Comparison of ENCODE assay signal across 31 cellular contexts in genomic region chr7:99257675-99258074, GRCh38. TPM values are rescaled to one million over a fixed set of nuclear protein-coding genes. Genes with fewer than 3 reads are reported as not detected.
DNase-seq lines count a peak whose midpoint lies in the region; ATAC-seq, FAIRE-seq and TF ChIP-seq lines count a peak whose summit lies in the region.
"Had no signal": no experiment of that assay in that cellular context is flagged by ENCODE, and none has a peak within 500 bp of the region (broad histone marks: within the 10 kb centered on the region; RNA-seq: fewer than 3 reads in every experiment).

No MANE protein-coding gene starts in this region.

- no peaks in the 10 kb centered on the region for H4K20me1 ChIP-seq in H1 (replicated peaks in 1 of 2; ENCODE audit: control insufficient read depth in 1 of 2, insufficient read depth in 2 of 2, low read length in 2 of 2)
- H4K20me1 ChIP-seq: BLaER1 had no signal

- TF ChIP-seq RAD21 in H1 (IDR thresholded peaks at IDR 0.05 in 1 of 2, conservative IDR thresholded peaks at IDR 0.05 in 1 of 2; ENCODE audit: low read depth in 2 of 2, low read length in 2 of 2): no peak

- H2BK12ac ChIP-seq in H1 (ENCODE audit: low read depth, low read length) (no peak overlapping the region), neuronal stem cell (ENCODE audit: low read length) (no peak overlapping the region)

- H3K27ac ChIP-seq in H1 (ENCODE audit: low read depth, low read length): no peak overlapping the region
- no peak overlapping the region for H3K27ac ChIP-seq in neuronal stem cell (replicated peaks; ENCODE audit: low read length)
- H3K27ac ChIP-seq: BLaER1 had no signal

- no peaks in the 10 kb centered on the region for H3K9me3 ChIP-seq in H1 (ENCODE audit: insufficient read depth in 2 of 2, low read depth in 1 of 2, low read length in 1 of 2)
- H3K9me3 ChIP-seq in neuronal stem cell (replicated peaks in 1 of 2; ENCODE audit: control insufficient read depth in 2 of 2, insufficient read depth in 1 of 2, low read depth in 1 of 2, low read length in 2 of 2): peaks cover 0 to 3% of the 10 kb centered on the region in 2 donors
- H3K9me3 ChIP-seq: BE2C, BLaER1 had no signal

- no peaks in the 10 kb centered on the region for H3K4me1 ChIP-seq in H1 (replicated peaks in 1 of 4; ENCODE audit: control insufficient read depth in 3 of 4, insufficient read depth in 4 of 4, low read length in 3 of 4)
- H3K4me1 ChIP-seq in neuronal stem cell (ENCODE audit: control insufficient read depth in 2 of 2, insufficient read depth in 1 of 2, low read depth in 1 of 2, low read length in 2 of 2): peaks cover under 1% of the 10 kb centered on the region in 2 donors
- H3K4me1 ChIP-seq: BE2C had no signal

- H3K9ac ChIP-seq in H1 (replicated peaks in 1 of 4; ENCODE audit: extremely low read depth in 1 of 4, low read depth in 3 of 4, low read length in 3 of 4) (no peak overlapping the region), neuronal stem cell (ENCODE audit: low read depth, low read length, poor library complexity) (no peak overlapping the region)
- H3K9ac ChIP-seq: BLaER1 had no signal

- no peaks in the 10 kb centered on the region for H3K79me2 ChIP-seq in H1 (ENCODE audit: control insufficient read depth in 1 of 2, insufficient read depth in 2 of 2, low read length in 2 of 2)

- no peak for TF ChIP-seq POLR2A in H1 (IDR thresholded peaks at IDR 0.05; ENCODE audit: control extremely low read depth in 1 of 2, low read depth in 2 of 2, low read length in 2 of 2)

- H3K56ac ChIP-seq in H1 (replicated peaks; ENCODE audit: insufficient read length, low read depth, low read length): no peak overlapping the region

- H3K79me1 ChIP-seq in H1 (ENCODE audit: low read depth, low read length) (no peaks in the 10 kb centered on the region), neuronal stem cell (ENCODE audit: low read depth, low read length) (no peaks in the 10 kb centered on the region)

- peaks cover 1% of the 10 kb centered on the region for H3K4me1 Mint-ChIP-seq in WTC11
- H3K4me1 Mint-ChIP-seq: CD4-positive, CD25-positive, alpha-beta regulatory T cell; CD8-positive, alpha-beta memory T cell had no signal

- no peak overlapping the region for H3K4me3 ChIP-seq in H1 (ENCODE audit: extremely low read depth in 1 of 4, insufficient read depth in 2 of 4, low read depth in 3 of 4, low read length in 4 of 4)
- H3K4me3 ChIP-seq in neuronal stem cell (ENCODE audit: low read length in 2 of 2): no peak overlapping the region
- H3K4me3 ChIP-seq: BLaER1, GM12878 had no signal

- DNase-seq in WTC11 (ENCODE audit: low spot score) (no peak), H1 (ENCODE audit: low read depth in 1 of 2, low spot score in 2 of 2) (no peak), neuronal stem cell (ENCODE audit: low spot score) (no peak), SIG-M5 treated with dmso at 0.1 percent for 504 hours (lab: John Stamatoyannopoulos, UW; ENCODE audit: unreplicated experiment) (no peak), NCI-H1930 (lab: John Stamatoyannopoulos, UW) (no peak), NCI-H748 treated with DMSO at 0.1 percent for 48 hours (lab: John Stamatoyannopoulos, UW) (no peak)
- DNase-seq: 8988T; ACHN; BE2C; C1 segment of cervical spinal cord; CD4-positive, alpha-beta memory T cell; CD4-positive, CD25-positive, alpha-beta regulatory T cell; CD8-positive, alpha-beta memory T cell; COR-L47; DMS 273 treated with DMSO at 0.1 percent for 48 hours; DMS153; DMS53; DMS79; DND-41; EL; GDM1 had no signal

- H2AFZ ChIP-seq in H1 (ENCODE audit: low read length): no peak overlapping the region
- no peak overlapping the region for H2AFZ ChIP-seq in neuronal stem cell (ENCODE audit: low read length)

- no peaks in the 10 kb centered on the region for H3K23me2 ChIP-seq in H1 (ENCODE audit: low read depth, low read length)

- no peak for ATAC-seq in WTC11
- ATAC-seq: GM12878 had no signal

- H3K14ac ChIP-seq in H1 (ENCODE audit: insufficient read length): no peak overlapping the region
- peak overlapping the region; percentile 63 for H3K14ac ChIP-seq in neuronal stem cell (ENCODE audit: low read length)

- no peaks in the 10 kb centered on the region; the same call in none of the 2 replicates for H3K27me3 Mint-ChIP-seq in WTC11 (ENCODE audit: low read depth)
- H3K27me3 Mint-ChIP-seq: CD4-positive, CD25-positive, alpha-beta regulatory T cell had no signal

- CTCF ChIA-PET in WTC11 (lab: Charles Lee) (no interaction called here), H1 (lab: Charles Lee; ENCODE audit: partially characterized antibody) (interaction anchor here (1.2 kb wide), 1 partner anchor 55 kb away, joined by 4 read pairs; no protein-coding TSS in a partner anchor)

- POLR2A ChIA-PET in WTC11 (lab: Charles Lee) (no interaction called here), H1 (lab: Charles Lee; ENCODE audit: partially characterized antibody) (interaction anchor here (0.9 kb wide), 1 partner anchor 15 kb away, joined by 4 read pairs; the partner anchor contains the start of gene MYH16)

- H3K27ac Mint-ChIP-seq in WTC11: no peak overlapping the region
- H3K27ac Mint-ChIP-seq: CD14-positive monocyte; CD4-positive, alpha-beta memory T cell; CD4-positive, CD25-positive, alpha-beta regulatory T cell had no signal

- H2BK20ac ChIP-seq in H1 (ENCODE audit: low read length): no peak overlapping the region

- H3K9me3 Mint-ChIP-seq in WTC11: no peaks in the 10 kb centered on the region
- H3K9me3 Mint-ChIP-seq: CD4-positive, alpha-beta memory T cell; CD8-positive, alpha-beta memory T cell had no signal

- H3K18ac ChIP-seq in H1 (ENCODE audit: extremely low read depth, low read length): no peak overlapping the region
- peak overlapping the region; percentile 32 for H3K18ac ChIP-seq in neuronal stem cell (ENCODE audit: low read length)

- TF ChIP-seq EP300 in H1 (IDR thresholded peaks at IDR 0.05; ENCODE audit: borderline replicate concordance in 1 of 2, low read depth in 2 of 2, low read length in 2 of 2): no peak

- no peak overlapping the region for H2BK120ac ChIP-seq in H1 (replicated peaks; ENCODE audit: low read depth, low read length)
- no peak overlapping the region for H2BK120ac ChIP-seq in neuronal stem cell (ENCODE audit: low read depth, low read length)

- no peak overlapping the region for H3K4me2 ChIP-seq in H1 (ENCODE audit: insufficient read depth in 1 of 2, low read depth in 2 of 2, low read length in 2 of 2)
- H3K4me2 ChIP-seq in neuronal stem cell (ENCODE audit: insufficient read depth, low read length, poor library complexity, severe bottlenecking): no peak overlapping the region
- H3K4me2 ChIP-seq: BLaER1 had no signal

- no peak overlapping the region for H2BK5ac ChIP-seq in H1 (ENCODE audit: low read depth, low read length)
- H2BK5ac ChIP-seq in neuronal stem cell (ENCODE audit: low read length): no peak overlapping the region

- H2AK5ac ChIP-seq in H1 (ENCODE audit: low read depth, low read length) (no peak overlapping the region), neuronal stem cell (ENCODE audit: low read depth, low read length) (no peak overlapping the region)

- no peak for FAIRE-seq in H1 (lab: Jason Lieb, UNC)
- FAIRE-seq: A204.1, GM12878, GM12892, GM18507 had no signal

- no peak overlapping the region for H3K4ac ChIP-seq in H1 (replicated peaks; ENCODE audit: insufficient read length, low read depth, low read length)
- H3K4ac ChIP-seq in neuronal stem cell (ENCODE audit: low read length): no peak overlapping the region

- no peak overlapping the region for H4K5ac ChIP-seq in H1 (ENCODE audit: insufficient read length, low read depth, low read length)

- no peak overlapping the region for H3K23ac ChIP-seq in H1 (ENCODE audit: insufficient read length)
- H3K23ac ChIP-seq in neuronal stem cell (ENCODE audit: low read depth, low read length, poor library complexity): no peak overlapping the region

- H3K36me3 Mint-ChIP-seq in WTC11: no peaks in the 10 kb centered on the region
- H3K36me3 Mint-ChIP-seq: CD14-positive monocyte; CD4-positive, alpha-beta memory T cell; CD4-positive, CD25-positive, alpha-beta regulatory T cell; CD8-positive, alpha-beta memory T cell had no signal

- peak overlapping the region; percentile 21; the same call in 1 of the 2 replicates for H4K8ac ChIP-seq in H1 (ENCODE audit: extremely low read depth, insufficient read depth, low read length)
- no peak overlapping the region for H4K8ac ChIP-seq in neuronal stem cell (ENCODE audit: low read depth, low read length)

- H3K4me3 Mint-ChIP-seq in WTC11: no peak overlapping the region
- H3K4me3 Mint-ChIP-seq: CD14-positive monocyte; CD4-positive, alpha-beta memory T cell; CD4-positive, CD25-positive, alpha-beta regulatory T cell; CD8-positive, alpha-beta memory T cell had no signal

- H4K91ac ChIP-seq in H1 (replicated peaks; ENCODE audit: insufficient read length, low read length): no peak overlapping the region
- H4K91ac ChIP-seq in neuronal stem cell (ENCODE audit: low read depth, low read length, poor library complexity): no peak overlapping the region

- no peak for TF ChIP-seq CTCF in WTC11 (IDR thresholded peaks at IDR 0.05)
- no peak for TF ChIP-seq CTCF in H1 (IDR thresholded peaks at IDR 0.05; ENCODE audit: control extremely low read depth in 1 of 3, insufficient read depth in 1 of 3, low read depth in 1 of 3, low read length in 3 of 3)

- H3K36me3 ChIP-seq in H1 (ENCODE audit: control insufficient read depth in 2 of 4, insufficient read depth in 4 of 4, low read length in 3 of 4) (no peaks in the 10 kb centered on the region), neuronal stem cell (replicated peaks in 1 of 2; ENCODE audit: control insufficient read depth in 2 of 2, insufficient read depth in 2 of 2, low read length in 2 of 2) (no peaks in the 10 kb centered on the region)
- H3K36me3 ChIP-seq: BE2C, BLaER1 had no signal

- no peaks in the 10 kb centered on the region for H3K27me3 ChIP-seq in H1 (replicated peaks in 1 of 4; ENCODE audit: control insufficient read depth in 3 of 4, extremely low read depth in 1 of 4, insufficient read depth in 3 of 4, low read length in 3 of 4)
- no peaks in the 10 kb centered on the region for H3K27me3 ChIP-seq in neuronal stem cell (ENCODE audit: control insufficient read depth in 3 of 3, insufficient read depth in 3 of 3, low read depth in 1 of 3, low read length in 3 of 3)
- H3K27me3 ChIP-seq: BE2C, BLaER1 had no signal

- H2BK15ac ChIP-seq in H1 (ENCODE audit: low read length): no peak overlapping the region
- H2BK15ac ChIP-seq in neuronal stem cell (ENCODE audit: low read length): no peak overlapping the region

- 93% methylated on average over 7 of the region's 7 CpGs; no CpG with 5 or more reads in 1 of the 2 experiments for WGBS in H1 (ENCODE audit: extremely low coverage in 1 of 2, insufficient coverage in 1 of 2, insufficient read length in 1 of 2, insufficient replicate concordance in 2 of 2, low coverage in 1 of 2, low lambda C conversion rate in 2 of 2, missing lambda C conversion rate in 1 of 2), 2 experiments
- no CpG with 5 or more reads among the region's 7 CpGs for WGBS in neuronal stem cell (ENCODE audit: extremely low coverage in 2 of 2, insufficient read length in 2 of 2, insufficient replicate concordance in 1 of 2), 2 donors

RNA-seq across cellular contexts. Expression of gene MYH16, which starts 15.0 kb away (rescaled TPM):
- total RNA-seq in WTC11 (2021): not detected in 3 replicates
- total RNA-seq in H1 (2021; fragmentation: NEBNext Ultra II Directional; extraction: Animal tissue kit (Norgen Biotek cat#: 25700)): not detected in 2 replicates
- not detected in 2 replicates for polyA plus RNA-seq in H1 (2011; rRNA removed)
- not detected for polyA plus RNA-seq in H1 (2011; cell fraction: cytosol; rRNA removed)
- polyA plus RNA-seq in H1 (2011; cell fraction: nucleus; rRNA removed): not detected
- polyA plus RNA-seq in H1 (2012, experiment 1 of 2): not detected in 4 replicates
- polyA plus RNA-seq in H1 (2012, experiment 2 of 2): not detected
- not detected for polyA plus RNA-seq in H1 (2013, experiment 1 of 2)
- not detected for polyA plus RNA-seq in H1 (2013, experiment 2 of 2)
- polyA minus RNA-seq in H1 (2011; rRNA and poly(A)+ RNA removed): not detected in 2 replicates
- not detected for polyA minus RNA-seq in H1 (2011; cell fraction: cytosol; rRNA and poly(A)+ RNA removed)
- polyA minus RNA-seq in H1 (2011; cell fraction: nucleus; rRNA and poly(A)+ RNA removed): not detected
- polyA plus RNA-seq in neuronal stem cell (2013, experiment 1 of 2): not detected
- polyA plus RNA-seq in neuronal stem cell (2013, experiment 2 of 2): not detected
- total RNA-seq: A673; CD4-positive, alpha-beta memory T cell; CD4-positive, CD25-positive, alpha-beta regulatory T cell; CD8-positive, alpha-beta memory T cell; G401 had no signal
- polyA plus RNA-seq: AG04450; CD14-positive monocyte; CD4-positive, alpha-beta memory T cell; CD4-positive, CD25-positive, alpha-beta regulatory T cell; CD8-positive, alpha-beta memory T cell had no signal

RNA-seq across cellular contexts. Expression of gene KPNA7, which starts 49.8 kb away (rescaled TPM):
- not detected in 3 replicates for total RNA-seq in WTC11 (2021)
- not detected in 2 replicates for total RNA-seq in H1 (2021; fragmentation: NEBNext Ultra II Directional; extraction: Animal tissue kit (Norgen Biotek cat#: 25700))
- not detected in 2 replicates for polyA plus RNA-seq in H1 (2011; rRNA removed)
- polyA plus RNA-seq in H1 (2011; cell fraction: cytosol; rRNA removed): not detected
- polyA plus RNA-seq in H1 (2011; cell fraction: nucleus; rRNA removed): not detected
- not detected in 4 replicates for polyA plus RNA-seq in H1 (2012, experiment 1 of 2)
- not detected for polyA plus RNA-seq in H1 (2012, experiment 2 of 2)
- polyA plus RNA-seq in H1 (2013, experiment 1 of 2): not detected
- polyA plus RNA-seq in H1 (2013, experiment 2 of 2): not detected
- polyA minus RNA-seq in H1 (2011; rRNA and poly(A)+ RNA removed): 0.41 TPM in 1 of 2 replicates, not detected in the other
- not detected for polyA minus RNA-seq in H1 (2011; cell fraction: cytosol; rRNA and poly(A)+ RNA removed)
- not detected for polyA minus RNA-seq in H1 (2011; cell fraction: nucleus; rRNA and poly(A)+ RNA removed)
- 0.10 TPM for polyA plus RNA-seq in neuronal stem cell (2013, experiment 1 of 2)
- polyA plus RNA-seq in neuronal stem cell (2013, experiment 2 of 2): 0.06 TPM
- total RNA-seq: A673; CD4-positive, alpha-beta memory T cell; CD4-positive, CD25-positive, alpha-beta regulatory T cell; CD8-positive, alpha-beta memory T cell; Daoy; G401; GM12878 had no signal
- polyA plus RNA-seq: AG04450; CD14-positive monocyte; CD4-positive, alpha-beta memory T cell; CD4-positive, CD25-positive, alpha-beta regulatory T cell; CD8-positive, alpha-beta memory T cell had no signal
